26 cellular contexts compared by ENCODE assay signal in genomic region chr9:126343271-126343700, GRCh38. TPM values are rescaled to one million over a fixed set of nuclear protein-coding genes. Genes with fewer than 3 reads are reported as not detected.
DNase-seq lines count a peak whose midpoint lies in the region; ATAC-seq and TF ChIP-seq lines count a peak whose summit lies in the region.
"Had no signal": no experiment of that assay in that cellular context is flagged by ENCODE, and none has a peak within 500 bp of the region (broad histone marks: within the 10 kb centered on the region; RNA-seq: fewer than 3 reads in every experiment).

No MANE protein-coding gene starts in this region.

- no peak for TF ChIP-seq CTCF in OCI-LY7 (conservative IDR thresholded peaks at IDR 0.05; ENCODE audit: low read length)

- H4K20me1 ChIP-seq in OCI-LY7 (ENCODE audit: insufficient read depth, low read length): no peaks in the 10 kb centered on the region

- peak overlapping the region; percentile 1 for H3K27ac ChIP-seq in angular gyrus (ENCODE audit: low read depth, low read length)
- H3K27ac ChIP-seq in substantia nigra (ENCODE audit: low read depth, low read length, poor library complexity, severe bottlenecking): peak overlapping the region; percentile 94
- H3K27ac ChIP-seq in OCI-LY7 (ENCODE audit: low read depth, low read length, poor library complexity, severe bottlenecking): no peak overlapping the region
- H3K27ac ChIP-seq: PC-9, suprapubic skin had no signal

- DNase-seq in HT-29 (ENCODE audit: low spot score): peak; percentile 13
- no peak for DNase-seq in left lobe of liver (ENCODE audit: low spot score)
- no peak for DNase-seq in substantia nigra (lab: John Stamatoyannopoulos, UW)
- no peak for DNase-seq in SIG-M5 treated with dmso at 0.1 percent for 504 hours (lab: John Stamatoyannopoulos, UW; ENCODE audit: unreplicated experiment)
- no peak for DNase-seq in cardiac septum (ENCODE audit: low spot score)
- no peak for DNase-seq in OCI-LY7 (ENCODE audit: low spot score)
- DNase-seq: activated CD4-positive, alpha-beta T cell treated with anti-CD3 and anti-CD28 coated beads, Interleukin-2, amount 50 U/mL, for 48 hours; activated naive CD8-positive, alpha-beta T cell treated with anti-CD3 and anti-CD28 coated beads, Interleukin-2, amount 50 U/mL, for 24 hours; activated T-cell treated with anti-CD3 and anti-CD28 coated beads, Interleukin-2, amount 50 U/mL, for 48 hours; CD8-positive, alpha-beta T cell; EL; GOT3; HFFc6; midbrain; natural killer cell; NCI-H1092; NCI-H1694; NCI-H446; occipital lobe; PC-9; stimulated activated naive CD4-positive, alpha-beta T cell; T-helper 17 cell had no signal

- peak; percentile 57 for ATAC-seq in left lobe of liver
- ATAC-seq: activated naive CD8-positive, alpha-beta T cell treated with anti-CD3 and anti-CD28 coated beads, Interleukin-2, amount 50 U/mL, for 24 hours; CD8-positive, alpha-beta T cell; GM12878; natural killer cell; SK-N-SH treated with all-trans-retinoic acid at 6 μM for 48 hours; T-helper 17 cell had no signal

- H3K4me3 ChIP-seq in OCI-LY7 (ENCODE audit: low read depth, low read length, poor library complexity, severe bottlenecking): no peak overlapping the region
- H3K4me3 ChIP-seq: GM12878, PC-9, suprapubic skin had no signal

- POLR2A ChIA-PET in OCI-LY7 (lab: Charles Lee): no interaction called here

- no peak overlapping the region for H3K4me2 ChIP-seq in OCI-LY7 (ENCODE audit: low read length)
- H3K4me2 ChIP-seq: PC-9 had no signal

- no peak overlapping the region for H2AFZ ChIP-seq in OCI-LY7 (ENCODE audit: low read length)
- H2AFZ ChIP-seq: PC-9 had no signal

- no peaks in the 10 kb centered on the region for H3K9me2 ChIP-seq in OCI-LY7 (ENCODE audit: insufficient read depth, low read length)

- no peaks in the 10 kb centered on the region for H3K36me3 ChIP-seq in OCI-LY7 (ENCODE audit: insufficient read depth, low read length)

- H3K79me2 ChIP-seq in OCI-LY7 (ENCODE audit: insufficient read depth, low read depth, low read length): no peaks in the 10 kb centered on the region

- BruUV-seq in OCI-LY7 (replicated peaks; lab: Mats Ljungman, UMichigan): no TSS peak

- peaks cover 7% of the 10 kb centered on the region for H3K4me1 ChIP-seq in OCI-LY7 (ENCODE audit: insufficient read depth, low read length, poor library complexity, severe bottlenecking)

- no peaks in the 10 kb centered on the region for H3K9me3 ChIP-seq in OCI-LY7 (ENCODE audit: low read length)
- H3K9me3 ChIP-seq: suprapubic skin had no signal

- intact Hi-C loops in cardiac septum (cut with DNase I) (no loop called here), OCI-LY7 (cut with micrococcal nuclease; ENCODE audit: unreplicated experiment) (no loop called here)

- CTCF ChIA-PET in OCI-LY7 (lab: Charles Lee; ENCODE audit: unreplicated experiment): no interaction called here

RNA-seq across cellular contexts. Expression of gene MVB12B, which starts 16.7 kb away (rescaled TPM):
- total RNA-seq in HT-29 (2014; rRNA removed; shearing (Covaris generic)): 0.10 TPM in 1 of 2 replicates, not detected in the other
- 8.8 TPM for total RNA-seq in left lobe of liver
- total RNA-seq in cardiac septum: 7.2 TPM
- not detected in 2 replicates for total RNA-seq in OCI-LY7 (2014; rRNA removed; shearing (Covaris generic))
- 0.53 and 1.3 TPM in 2 replicates for total RNA-seq in OCI-LY7 (2022)
